ENCODE assay signal across 13 cellular contexts in genomic region chr3:111324645-111325044, GRCh38.
DNase-seq lines count a peak whose midpoint lies in the region; ATAC-seq, FAIRE-seq and TF ChIP-seq lines count a peak whose summit lies in the region.
"Had no signal": no experiment of that assay in that cellular context is flagged by ENCODE, and none has a peak within 500 bp of the region (broad histone marks: within the 10 kb centered on the region; RNA-seq: fewer than 3 reads in every experiment).

No MANE protein-coding gene starts in this region.

- no peak overlapping the region for H2AFZ ChIP-seq in HepG2 (ENCODE audit: low read length)

- CTCF ChIA-PET in activated CD4-positive, alpha-beta memory T cell treated with anti-CD3 and anti-CD28 coated beads for 36 hours (lab: Charles Lee) = interaction anchor here (1.4 kb wide), 1 partner anchor 9 kb away, joined by 4 read pairs; no protein-coding TSS in a partner anchor
- CTCF ChIA-PET in HepG2 (lab: Yijun Ruan, JAX; ENCODE audit: low intra/inter-chr PET ratio, low total read pairs) = no interaction called here

- H3K27me3 Mint-ChIP-seq in activated naive CD4-positive, alpha-beta T cell treated with anti-CD3 and anti-CD28 coated beads, Interleukin-2, amount 50 U/mL, for 24 hours = no peaks in the 10 kb centered on the region
- no peaks in the 10 kb centered on the region for H3K27me3 Mint-ChIP-seq in activated CD4-positive, alpha-beta memory T cell treated with anti-CD3 and anti-CD28 coated beads for 36 hours

- H3K79me2 ChIP-seq in HepG2 (ENCODE audit: insufficient read depth, low read length) = no peaks in the 10 kb centered on the region

- H3K27ac Mint-ChIP-seq in activated naive CD4-positive, alpha-beta T cell treated with anti-CD3 and anti-CD28 coated beads, Interleukin-2, amount 50 U/mL, for 24 hours = peak overlapping the region; percentile 83
- no peak overlapping the region for H3K27ac Mint-ChIP-seq in activated CD4-positive, alpha-beta memory T cell treated with anti-CD3 and anti-CD28 coated beads for 36 hours
- H3K27ac Mint-ChIP-seq: CD14-positive monocyte had no signal

- POLR2A ChIA-PET in activated CD4-positive, alpha-beta memory T cell treated with anti-CD3 and anti-CD28 coated beads for 36 hours (lab: Charles Lee) = no interaction called here
- POLR2A ChIA-PET in HepG2 (lab: Yijun Ruan, JAX) = no interaction called here

- 50% methylated on average over 1 of the region's 1 CpG for WGBS in HepG2 (ENCODE audit: low lambda C conversion rate)

- intact Hi-C loops in activated CD4-positive, alpha-beta memory T cell treated with anti-CD3 and anti-CD28 coated beads for 36 hours (cut with micrococcal nuclease) = no loop called here
- intact Hi-C loops in HepG2 (cut with micrococcal nuclease; ENCODE audit: unreplicated experiment) = no loop called here

- peaks cover 4% of the 10 kb centered on the region for H3K9me3 Mint-ChIP-seq in activated naive CD4-positive, alpha-beta T cell treated with anti-CD3 and anti-CD28 coated beads, Interleukin-2, amount 50 U/mL, for 24 hours
- no peaks in the 10 kb centered on the region for H3K9me3 Mint-ChIP-seq in activated CD4-positive, alpha-beta memory T cell treated with anti-CD3 and anti-CD28 coated beads for 36 hours
- H3K9me3 Mint-ChIP-seq: CD14-positive monocyte had no signal

- H3K9me3 ChIP-seq in HepG2 (ENCODE audit: low read length) = no peaks in the 10 kb centered on the region
- H3K9me3 ChIP-seq: neutrophil, SK-N-SH had no signal

- H4K20me1 ChIP-seq in HepG2 (ENCODE audit: insufficient read depth, low read length) = no peaks in the 10 kb centered on the region

- ATAC-seq in HG02981 (IDR thresholded peaks at IDR 0.05; ENCODE audit: unreplicated experiment) (peak; percentile 63), HepG2 (no peak)

- no peak overlapping the region for H3K4me3 ChIP-seq in HepG2 (replicated peaks in 1 of 3; ENCODE audit: insufficient read depth in 1 of 3, low read depth in 2 of 3, low read length in 3 of 3)

- no peak for TF ChIP-seq RAD21 in HepG2 (CRISPR knock-in tag; IDR thresholded peaks at IDR 0.05)

- H3K4me2 ChIP-seq in HepG2 (ENCODE audit: low read depth, low read length) = no peak overlapping the region
- H3K4me2 ChIP-seq: SK-N-SH had no signal

- no peak overlapping the region for H3K27ac ChIP-seq in HepG2 (ENCODE audit: extremely low read length, insufficient read depth, low read length)
- H3K27ac ChIP-seq: neutrophil had no signal

- no peak for TF ChIP-seq POLR2A in HepG2 (IDR thresholded peaks at IDR 0.05; ENCODE audit: insufficient read depth in 1 of 2, low read depth in 2 of 2, low read length in 2 of 2)

- no peaks in the 10 kb centered on the region for H3K36me3 ChIP-seq in HepG2 (replicated peaks in 1 of 2; ENCODE audit: control insufficient read depth in 1 of 2, insufficient read depth in 2 of 2, low read length in 2 of 2)
- H3K36me3 ChIP-seq: neutrophil had no signal

- peaks cover 36% of the 10 kb centered on the region for H3K4me1 Mint-ChIP-seq in activated naive CD4-positive, alpha-beta T cell treated with anti-CD3 and anti-CD28 coated beads, Interleukin-2, amount 50 U/mL, for 24 hours
- peaks cover 31% of the 10 kb centered on the region for H3K4me1 Mint-ChIP-seq in activated CD4-positive, alpha-beta memory T cell treated with anti-CD3 and anti-CD28 coated beads for 36 hours (ENCODE audit: low read depth)

- H3K9ac ChIP-seq in HepG2 (ENCODE audit: insufficient read depth, low read depth, low read length) = no peak overlapping the region
- H3K9ac ChIP-seq: SK-N-SH had no signal

- BruUV-seq in HepG2 (replicated peaks; lab: Mats Ljungman, UMichigan) = no TSS peak

- TF ChIP-seq CTCF in GM20000 (IDR thresholded peaks at IDR 0.05; ENCODE audit: extremely low read depth, missing control alignments) = no peak
- no peak for TF ChIP-seq CTCF in HepG2 (CRISPR knock-in tag; IDR thresholded peaks at IDR 0.05)

- no peaks in the 10 kb centered on the region for H3K27me3 ChIP-seq in HepG2 (ENCODE audit: control insufficient read depth in 1 of 2, insufficient read depth in 2 of 2, low read length in 2 of 2)
- H3K27me3 ChIP-seq: neutrophil had no signal

- DNase-seq in activated naive CD4-positive, alpha-beta T cell (lab: John Stamatoyannopoulos, UW) = no peak
- no peak for DNase-seq in activated CD4-positive, alpha-beta memory T cell treated with anti-CD3 and anti-CD28 coated beads for 36 hours
- DNase-seq in GM20000 (ENCODE audit: low spot score) (no peak), SKM-1 (lab: John Stamatoyannopoulos, UW; ENCODE audit: unreplicated experiment) (no peak), LoVo (ENCODE audit: low spot score) (no peak), HepG2 (ENCODE audit: low spot score) (no peak)
- DNase-seq: activated effector memory CD4-positive, alpha-beta T cell treated with anti-CD3 and anti-CD28 coated beads, Interleukin-2, amount 50 U/mL, for 16 hours; SK-N-SH had no signal

- in situ Hi-C loops in HepG2 (cut with HindIII; ENCODE audit: extremely low pct_ligation_motif_present, low pct_unique_long_range_greater_than_20kb) = no loop called here

- H3K36me3 Mint-ChIP-seq in activated naive CD4-positive, alpha-beta T cell treated with anti-CD3 and anti-CD28 coated beads, Interleukin-2, amount 50 U/mL, for 24 hours = peaks cover 2% of the 10 kb centered on the region
- no peaks in the 10 kb centered on the region for H3K36me3 Mint-ChIP-seq in activated CD4-positive, alpha-beta memory T cell treated with anti-CD3 and anti-CD28 coated beads for 36 hours
- H3K36me3 Mint-ChIP-seq: CD14-positive monocyte had no signal

- FAIRE-seq in HepG2 (lab: Jason Lieb, UNC) = no peak
- FAIRE-seq: endometrium had no signal

- peak overlapping the region; percentile 75 for H3K4me3 Mint-ChIP-seq in activated naive CD4-positive, alpha-beta T cell treated with anti-CD3 and anti-CD28 coated beads, Interleukin-2, amount 50 U/mL, for 24 hours
- peak overlapping the region; percentile 7 for H3K4me3 Mint-ChIP-seq in activated CD4-positive, alpha-beta memory T cell treated with anti-CD3 and anti-CD28 coated beads for 36 hours

- no peaks in the 10 kb centered on the region for H3K4me1 ChIP-seq in HepG2 (ENCODE audit: insufficient read depth, low read length)

- TF ChIP-seq EP300 in HepG2 (IDR thresholded peaks at IDR 0.05; ENCODE audit: low read depth in 2 of 2, low read length in 2 of 2) (no peak), HepG2 (CRISPR knock-in tag; IDR thresholded peaks at IDR 0.05; ENCODE audit: borderline replicate concordance) (no peak)

TF ChIP-seq in HepG2, 621 proteins besides CTCF, POLR2A, EP300 and RAD21 (continues in another document):
- TF ChIP-seq PAWR (CRISPR knock-in tag; IDR thresholded peaks at IDR 0.05; ENCODE audit: borderline replicate concordance) (no peak), ZBTB25 (CRISPR knock-in tag; IDR thresholded peaks at IDR 0.05) (no peak), ZMAT5 (CRISPR knock-in tag; IDR thresholded peaks at IDR 0.05; ENCODE audit: borderline replicate concordance, low read depth) (no peak), BCLAF1 (IDR thresholded peaks at IDR 0.05) (no peak)
